20 cellular contexts compared by ENCODE assay signal in the genomic region with DNA sequence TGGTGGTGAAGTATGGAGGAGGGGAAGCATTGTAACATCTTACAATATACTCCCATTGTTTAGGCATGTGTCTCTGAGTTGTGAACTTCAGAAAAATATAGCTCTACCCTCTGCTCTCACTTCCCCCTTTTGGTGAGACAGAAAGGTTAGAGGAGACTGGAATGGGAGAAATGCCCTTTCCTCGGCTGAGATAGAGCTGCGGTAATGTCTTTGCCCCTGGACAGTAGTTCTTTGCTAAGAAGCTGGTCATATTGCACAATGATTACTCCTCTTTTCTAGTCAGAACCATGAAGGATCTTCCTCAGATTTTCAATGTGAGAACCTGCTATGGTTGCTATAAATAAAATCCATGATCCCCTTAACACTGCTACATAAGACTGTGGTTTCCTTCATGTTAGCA.
DNase-seq lines count a peak whose midpoint lies in the region; ATAC-seq, FAIRE-seq and TF ChIP-seq lines count a peak whose summit lies in the region.
"Had no signal": no experiment of that assay in that cellular context is flagged by ENCODE, and none has a peak within 500 bp of the region (broad histone marks: within the 10 kb centered on the region; RNA-seq: fewer than 3 reads in every experiment).

No MANE protein-coding gene starts in this region.

- no peaks in the 10 kb centered on the region for H3K23me2 ChIP-seq in H9 (ENCODE audit: insufficient read length, low read depth, low read length, poor library complexity, severe bottlenecking)

- FAIRE-seq in GM12878 (lab: Jason Lieb, UNC), result no peak
- FAIRE-seq: A549 had no signal

- no peaks in the 10 kb centered on the region for H4K20me1 ChIP-seq in BLaER1 treated with 17β-estradiol and CSF1 and Interleukin-3, amounts not matched to agents 10 nM and 100 nM
- no peaks in the 10 kb centered on the region for H4K20me1 ChIP-seq in GM12878 (ENCODE audit: control insufficient read depth, insufficient read depth)
- H4K20me1 ChIP-seq in Karpas-422 (ENCODE audit: insufficient read depth, low read depth, low read length), result no peaks in the 10 kb centered on the region
- H4K20me1 ChIP-seq in H9 (ENCODE audit: control insufficient read depth, insufficient read depth, insufficient read length), result no peaks in the 10 kb centered on the region

- H4K91ac ChIP-seq in H9 (ENCODE audit: insufficient read length, low read depth, low read length), result no peak overlapping the region

- in situ Hi-C loops in GM12878 (cut with MboI), result no loop called here

- no peak overlapping the region for H3K18ac ChIP-seq in H9 (ENCODE audit: insufficient read length, low read depth, low read length)

- no peaks in the 10 kb centered on the region for H3K27me3 Mint-ChIP-seq in H9 (ENCODE audit: low read depth)

- no peak overlapping the region for H2BK20ac ChIP-seq in H9 (ENCODE audit: low read depth, low read length, poor library complexity, severe bottlenecking)

- H2AFZ ChIP-seq in GM12878 (ENCODE audit: control insufficient read depth, low read depth, low read length), result no peak overlapping the region
- H2AFZ ChIP-seq in Karpas-422 (ENCODE audit: low read length), result no peak overlapping the region
- no peak overlapping the region for H2AFZ ChIP-seq in H9 (ENCODE audit: low read length)
- H2AFZ ChIP-seq: GM23248 had no signal

- no peak overlapping the region for H3K23ac ChIP-seq in H9 (ENCODE audit: insufficient read length, low read depth, low read length)

- 37% methylated on average over 2 of the region's 2 CpGs for WGBS in GM12878 (ENCODE audit: insufficient coverage, insufficient replicate concordance, low lambda C conversion rate, missing lambda C conversion rate)
- WGBS in H9 (ENCODE audit: extremely low coverage, insufficient read length, low lambda C conversion rate), result no CpG with 5 or more reads among the region's 2 CpGs

- H3K9me2 ChIP-seq in Karpas-422 (replicated peaks; ENCODE audit: insufficient read depth, low read length), result no peaks in the 10 kb centered on the region

- no TSS peak for BruUV-seq in GM12878 (replicated peaks; lab: Mats Ljungman, UMichigan)

- peak overlapping the region in 9 of 11 experiments; percentile 4 to 74 (median 63); a peak in 13 of 22 replicates for H3K27ac ChIP-seq in BLaER1 treated with 17β-estradiol and CSF1 and Interleukin-3, amounts not matched to agents 10 nM and 100 nM
- H3K27ac ChIP-seq in GM12878 (ENCODE audit: control insufficient read depth, insufficient read depth) (no peak overlapping the region), caudate nucleus (ENCODE audit: low read depth, low read length) (no peak overlapping the region), Karpas-422 (ENCODE audit: low read length) (no peak overlapping the region), H9 (ENCODE audit: insufficient read length, low read depth, low read length) (no peak overlapping the region)
- H3K27ac ChIP-seq: A549, GM23248 had no signal

- H3K14ac ChIP-seq in H9 (ENCODE audit: insufficient read depth, low read length), result no peak overlapping the region

- H3K4me3 ChIP-seq in BLaER1 treated with 17β-estradiol and CSF1 and Interleukin-3, amounts not matched to agents 10 nM and 100 nM, result no peak overlapping the region
- H3K4me3 ChIP-seq in GM12878 (no peak overlapping the region), MG63 (no peak overlapping the region), Karpas-422 (ENCODE audit: low read length) (no peak overlapping the region)
- H3K4me3 ChIP-seq: A549, GM23248 had no signal

- H2AK5ac ChIP-seq in H9 (ENCODE audit: insufficient read length, low read length), result no peak overlapping the region

- TF ChIP-seq EP300 in GM12878 (IDR thresholded peaks at IDR 0.05; ENCODE audit: borderline replicate concordance in 1 of 2, control insufficient read depth in 1 of 2, low read depth in 2 of 2, low read length in 2 of 2), result no peak

- peak; percentile 21; the same call in 1 of the 3 replicates for ATAC-seq in GM12878
- ATAC-seq: A549 had no signal

- no peaks in the 10 kb centered on the region for H3K79me1 ChIP-seq in H9 (ENCODE audit: insufficient read depth, low read depth, low read length, poor library complexity, severe bottlenecking)

- no peak overlapping the region for H4K8ac ChIP-seq in H9 (replicated peaks; ENCODE audit: insufficient read length, low read depth, low read length)

- CTCF ChIA-PET in GM12878 (lab: Yijun Ruan, JAX), result interaction anchor here (1.0 to 1.5 kb wide), 2 partner anchors 9 to 10 kb away, joined by 3 to 4 read pairs; no protein-coding TSS in a partner anchor

- SMC1A ChIA-PET in GM12878 (lab: Charles Lee; ENCODE audit: uncharacterized antibody, unreplicated experiment), result no interaction called here

- H3K9me3 Mint-ChIP-seq in H9, result no peaks in the 10 kb centered on the region
- H3K9me3 Mint-ChIP-seq: CD4-positive, alpha-beta memory T cell had no signal

- DNase-seq in Kasumi-1 (lab: John Stamatoyannopoulos, UW) (peak; percentile 7 to 8), NOMO-1 treated with DMSO at 0.1 percent for 48 hours (lab: John Stamatoyannopoulos, UW; ENCODE audit: unreplicated experiment) (peak; percentile 100), GM12878 (ENCODE audit: low read depth, low spot score) (no peak), caudate nucleus (lab: John Stamatoyannopoulos, UW) (no peak), MG63 (no peak), Karpas-422 (no peak), H9 (no peak)
- DNase-seq: AML-193; Calu3; CD4-positive, alpha-beta memory T cell; DMS53; GM23248; KG1; NCI-H1436 treated with DMSO at 0.1 percent for 48 hours; NCI-H2081; NCI-H510A; NCI-H774; SHP77 had no signal

- no peak overlapping the region for H3T11ph ChIP-seq in H9 (ENCODE audit: low read length)

- no peaks in the 10 kb centered on the region for H3K36me3 Mint-ChIP-seq in H9 (ENCODE audit: insufficient read depth in 1 of 3, low read depth in 3 of 3)
- H3K36me3 Mint-ChIP-seq: CD4-positive, alpha-beta memory T cell had no signal

- H3K36me3 ChIP-seq in BLaER1 treated with 17β-estradiol and CSF1 and Interleukin-3, amounts not matched to agents 10 nM and 100 nM, result no peaks in the 10 kb centered on the region
- H3K36me3 ChIP-seq in GM12878 (ENCODE audit: control insufficient read depth in 2 of 2, insufficient read depth in 2 of 2, low read length in 1 of 2) (no peaks in the 10 kb centered on the region), MG63 (no peaks in the 10 kb centered on the region), Karpas-422 (ENCODE audit: insufficient read depth, low read length) (no peaks in the 10 kb centered on the region)

- intact Hi-C loops in GM12878 (cut with micrococcal nuclease; ENCODE audit: unreplicated experiment), result no loop called here

- H3K9me3 ChIP-seq in BLaER1 treated with 17β-estradiol and CSF1 and Interleukin-3, amounts not matched to agents 10 nM and 100 nM (replicated peaks in 1 of 11), result no peaks in the 10 kb centered on the region
- H3K9me3 ChIP-seq in GM12878 (replicated peaks; ENCODE audit: control insufficient read depth, insufficient read depth, low read length), result no peaks in the 10 kb centered on the region
- no peaks in the 10 kb centered on the region for H3K9me3 ChIP-seq in MG63
- no peaks in the 10 kb centered on the region for H3K9me3 ChIP-seq in Karpas-422 (ENCODE audit: low read length)
- H3K9me3 ChIP-seq in H9 (ENCODE audit: control insufficient read depth, low read depth, low read length), result no peaks in the 10 kb centered on the region
- H3K9me3 ChIP-seq: A549 had no signal

- no peak overlapping the region for H3K27ac Mint-ChIP-seq in H9
- H3K27ac Mint-ChIP-seq: CD4-positive, alpha-beta memory T cell had no signal

- peak overlapping the region in 3 of 11 experiments; percentile 37 to 50 (median 45); a peak in 4 of 22 replicates for H3K9ac ChIP-seq in BLaER1 treated with 17β-estradiol and CSF1 and Interleukin-3, amounts not matched to agents 10 nM and 100 nM
- H3K9ac ChIP-seq in GM12878 (ENCODE audit: control insufficient read depth, insufficient read depth, low read length) (no peak overlapping the region), Karpas-422 (ENCODE audit: low read length) (no peak overlapping the region), H9 (ENCODE audit: extremely low read depth, insufficient read length, low read length) (no peak overlapping the region)
- H3K9ac ChIP-seq: GM23248 had no signal

- POLR2A ChIA-PET in GM12878 (lab: Charles Lee), result no interaction called here

- H4K5ac ChIP-seq in H9 (ENCODE audit: insufficient read length, low read depth, low read length), result no peak overlapping the region

- H3K4me2 ChIP-seq in BLaER1 treated with 17β-estradiol and CSF1 and Interleukin-3, amounts not matched to agents 10 nM and 100 nM, result peak overlapping the region; percentile 31 to 73 (median 54)
- H3K4me2 ChIP-seq in GM12878 (ENCODE audit: control insufficient read depth, insufficient read depth) (no peak overlapping the region), Karpas-422 (ENCODE audit: low read depth, low read length, poor library complexity, severe bottlenecking) (no peak overlapping the region), H9 (ENCODE audit: insufficient read depth, insufficient read length, low read length) (no peak overlapping the region)
- H3K4me2 ChIP-seq: A549 had no signal

- TF ChIP-seq RAD21 in GM12878 (IDR thresholded peaks at IDR 0.05; ENCODE audit: insufficient read depth, low read depth, low read length), result no peak

- no peaks in the 10 kb centered on the region for H3K4me1 Mint-ChIP-seq in H9
- H3K4me1 Mint-ChIP-seq: CD4-positive, alpha-beta memory T cell had no signal

- H3K79me2 ChIP-seq in GM12878 (ENCODE audit: control insufficient read depth, insufficient read depth, low read length), result no peaks in the 10 kb centered on the region
- H3K79me2 ChIP-seq in Karpas-422 (ENCODE audit: low read length), result no peaks in the 10 kb centered on the region
- no peaks in the 10 kb centered on the region for H3K79me2 ChIP-seq in H9 (ENCODE audit: insufficient read depth, low read length)

- no peak overlapping the region for H3K4ac ChIP-seq in H9 (ENCODE audit: low read depth, low read length)

- no peak overlapping the region for H2BK120ac ChIP-seq in H9 (ENCODE audit: low read depth, low read length, poor library complexity, severe bottlenecking)

- no peak overlapping the region for H2BK15ac ChIP-seq in H9 (ENCODE audit: low read depth, low read length)

- TF ChIP-seq POLR2A in GM12878 (IDR thresholded peaks at IDR 0.05; ENCODE audit: low read depth, low read length), result no peak

- no peak overlapping the region for H2BK12ac ChIP-seq in H9 (ENCODE audit: insufficient read length, low read depth, low read length)

- no peaks in the 10 kb centered on the region for H3K27me3 ChIP-seq in BLaER1 treated with 17β-estradiol and CSF1 and Interleukin-3, amounts not matched to agents 10 nM and 100 nM
- H3K27me3 ChIP-seq in GM12878 (replicated peaks in 1 of 2; ENCODE audit: control insufficient read depth in 2 of 2, insufficient read depth in 2 of 2, low read length in 1 of 2) (no peaks in the 10 kb centered on the region; a peak in 1 of 4 replicates), MG63 (no peaks in the 10 kb centered on the region), Karpas-422 (ENCODE audit: low read length) (no peaks in the 10 kb centered on the region), H9 (ENCODE audit: insufficient read depth, low read length) (no peaks in the 10 kb centered on the region)

- no peak overlapping the region for H3K4me3 Mint-ChIP-seq in H9
- H3K4me3 Mint-ChIP-seq: CD4-positive, alpha-beta memory T cell had no signal

- TF ChIP-seq CTCF in GM12878 (IDR thresholded peaks at IDR 0.05 in 2 of 3, conservative IDR thresholded peaks at IDR 0.05 in 1 of 3; ENCODE audit: control insufficient read depth in 2 of 3, extremely low read depth in 1 of 3, insufficient read depth in 1 of 3, low read depth in 3 of 3, low read length in 3 of 3) (no peak), H9 (conservative IDR thresholded peaks at IDR 0.05) (no peak)

- RAD21 ChIA-PET in GM12878 (lab: Charles Lee; ENCODE audit: unreplicated experiment), result no interaction called here

- no peak overlapping the region for H2BK5ac ChIP-seq in H9 (ENCODE audit: insufficient read length, low read length)

- no peak overlapping the region for H3K56ac ChIP-seq in H9 (ENCODE audit: insufficient read length, low read depth, low read length)

- peaks cover 21 to 38% (median 26%) of the 10 kb centered on the region in 10 experiments for H3K4me1 ChIP-seq in BLaER1 treated with 17β-estradiol and CSF1 and Interleukin-3, amounts not matched to agents 10 nM and 100 nM
- H3K4me1 ChIP-seq in GM12878 (ENCODE audit: control insufficient read depth, insufficient read depth, low read length) (no peaks in the 10 kb centered on the region), Karpas-422 (ENCODE audit: low read length) (no peaks in the 10 kb centered on the region), H9 (ENCODE audit: insufficient read depth, low read length) (no peaks in the 10 kb centered on the region)
- H3K4me1 ChIP-seq: A549 had no signal

Comparison
In these comparisons a context has a peak if more than half of its experiments do, and no peak if none do; other contexts are left out.
1. H3K27ac ChIP-seq: peak in BLaER1 treated with 17β-estradiol and CSF1 and Interleukin-3, amounts not matched to agents 10 nM and 100 nM (9 of 11); none in GM12878 (single experiment), caudate nucleus (single experiment), Karpas-422 (single experiment) and H9 (single experiment).
2. H3K4me2 ChIP-seq: peak in BLaER1 treated with 17β-estradiol and CSF1 and Interleukin-3, amounts not matched to agents 10 nM and 100 nM (11 of 11); none in GM12878 (single experiment), Karpas-422 (single experiment) and H9 (single experiment).
3. DNase-seq: peak in Kasumi-1 (2 of 2) and NOMO-1 treated with DMSO at 0.1 percent for 48 hours (single experiment); none in GM12878 (single experiment), caudate nucleus (0 of 61), MG63 (single experiment), Karpas-422 (single experiment) and H9 (single experiment).